1 cellular context compared by ENCODE assay signal in genomic region chr4:94453534-94453963, GRCh38.
TF ChIP-seq lines count a peak whose summit lies in the region.

No MANE protein-coding gene starts in this region.

TF ChIP-seq in HepG2, 621 proteins besides CTCF, POLR2A, EP300 and RAD21 (continued from another document):
- TF ChIP-seq KLF12 (CRISPR knock-in tag; IDR thresholded peaks at IDR 0.05; ENCODE audit: borderline replicate concordance) (no peak), ELF1 (CRISPR knock-in tag; IDR thresholded peaks at IDR 0.05) (peak; percentile 46; the same call in 1 of the 2 replicates), ZBTB37 (CRISPR knock-in tag; IDR thresholded peaks at IDR 0.05) (no peak), MBD4 (IDR thresholded peaks at IDR 0.05; ENCODE audit: borderline replicate concordance, low read length) (0 out of 2 replicates have a peak, but pooled peaks have one; percentile 69), ELF3 (CRISPR knock-in tag; IDR thresholded peaks at IDR 0.05) (peak; percentile 83; the same call in 1 of the 2 replicates)
- TF ChIP-seq, protein P1, sequence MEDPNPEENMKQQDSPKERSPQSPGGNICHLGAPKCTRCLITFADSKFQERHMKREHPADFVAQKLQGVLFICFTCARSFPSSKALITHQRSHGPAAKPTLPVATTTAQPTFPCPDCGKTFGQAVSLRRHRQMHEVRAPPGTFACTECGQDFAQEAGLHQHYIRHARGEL (CRISPR knock-in tag; IDR thresholded peaks at IDR 0.05), result no peak
- TF ChIP-seq, protein P2, sequence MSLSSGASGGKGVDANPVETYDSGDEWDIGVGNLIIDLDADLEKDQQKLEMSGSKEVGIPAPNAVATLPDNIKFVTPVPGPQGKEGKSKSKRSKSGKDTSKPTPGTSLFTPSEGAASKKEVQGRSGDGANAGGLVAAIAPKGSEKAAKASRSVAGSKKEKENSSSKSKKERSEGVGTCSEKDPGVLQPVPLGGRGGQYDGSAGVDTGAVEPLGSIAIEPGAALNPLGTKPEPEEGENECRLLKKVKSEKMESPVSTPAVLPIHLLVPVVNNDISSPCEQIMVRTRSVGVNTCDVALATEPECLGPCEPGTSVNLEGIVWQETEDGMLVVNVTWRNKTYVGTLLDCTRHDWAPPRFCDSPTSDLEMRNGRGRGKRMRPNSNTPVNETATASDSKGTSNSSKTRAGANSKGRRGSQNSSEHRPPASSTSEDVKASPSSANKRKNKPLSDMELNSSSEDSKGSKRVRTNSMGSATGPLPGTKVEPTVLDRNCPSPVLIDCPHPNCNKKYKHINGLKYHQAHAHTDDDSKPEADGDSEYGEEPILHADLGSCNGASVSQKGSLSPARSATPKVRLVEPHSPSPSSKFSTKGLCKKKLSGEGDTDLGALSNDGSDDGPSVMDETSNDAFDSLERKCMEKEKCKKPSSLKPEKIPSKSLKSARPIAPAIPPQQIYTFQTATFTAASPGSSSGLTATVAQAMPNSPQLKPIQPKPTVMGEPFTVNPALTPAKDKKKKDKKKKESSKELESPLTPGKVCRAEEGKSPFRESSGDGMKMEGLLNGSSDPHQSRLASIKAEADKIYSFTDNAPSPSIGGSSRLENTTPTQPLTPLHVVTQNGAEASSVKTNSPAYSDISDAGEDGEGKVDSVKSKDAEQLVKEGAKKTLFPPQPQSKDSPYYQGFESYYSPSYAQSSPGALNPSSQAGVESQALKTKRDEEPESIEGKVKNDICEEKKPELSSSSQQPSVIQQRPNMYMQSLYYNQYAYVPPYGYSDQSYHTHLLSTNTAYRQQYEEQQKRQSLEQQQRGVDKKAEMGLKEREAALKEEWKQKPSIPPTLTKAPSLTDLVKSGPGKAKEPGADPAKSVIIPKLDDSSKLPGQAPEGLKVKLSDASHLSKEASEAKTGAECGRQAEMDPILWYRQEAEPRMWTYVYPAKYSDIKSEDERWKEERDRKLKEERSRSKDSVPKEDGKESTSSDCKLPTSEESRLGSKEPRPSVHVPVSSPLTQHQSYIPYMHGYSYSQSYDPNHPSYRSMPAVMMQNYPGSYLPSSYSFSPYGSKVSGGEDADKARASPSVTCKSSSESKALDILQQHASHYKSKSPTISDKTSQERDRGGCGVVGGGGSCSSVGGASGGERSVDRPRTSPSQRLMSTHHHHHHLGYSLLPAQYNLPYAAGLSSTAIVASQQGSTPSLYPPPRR (CRISPR knock-in tag; IDR thresholded peaks at IDR 0.05; ENCODE audit: borderline replicate concordance), result no peak
- TF ChIP-seq, protein P3, sequence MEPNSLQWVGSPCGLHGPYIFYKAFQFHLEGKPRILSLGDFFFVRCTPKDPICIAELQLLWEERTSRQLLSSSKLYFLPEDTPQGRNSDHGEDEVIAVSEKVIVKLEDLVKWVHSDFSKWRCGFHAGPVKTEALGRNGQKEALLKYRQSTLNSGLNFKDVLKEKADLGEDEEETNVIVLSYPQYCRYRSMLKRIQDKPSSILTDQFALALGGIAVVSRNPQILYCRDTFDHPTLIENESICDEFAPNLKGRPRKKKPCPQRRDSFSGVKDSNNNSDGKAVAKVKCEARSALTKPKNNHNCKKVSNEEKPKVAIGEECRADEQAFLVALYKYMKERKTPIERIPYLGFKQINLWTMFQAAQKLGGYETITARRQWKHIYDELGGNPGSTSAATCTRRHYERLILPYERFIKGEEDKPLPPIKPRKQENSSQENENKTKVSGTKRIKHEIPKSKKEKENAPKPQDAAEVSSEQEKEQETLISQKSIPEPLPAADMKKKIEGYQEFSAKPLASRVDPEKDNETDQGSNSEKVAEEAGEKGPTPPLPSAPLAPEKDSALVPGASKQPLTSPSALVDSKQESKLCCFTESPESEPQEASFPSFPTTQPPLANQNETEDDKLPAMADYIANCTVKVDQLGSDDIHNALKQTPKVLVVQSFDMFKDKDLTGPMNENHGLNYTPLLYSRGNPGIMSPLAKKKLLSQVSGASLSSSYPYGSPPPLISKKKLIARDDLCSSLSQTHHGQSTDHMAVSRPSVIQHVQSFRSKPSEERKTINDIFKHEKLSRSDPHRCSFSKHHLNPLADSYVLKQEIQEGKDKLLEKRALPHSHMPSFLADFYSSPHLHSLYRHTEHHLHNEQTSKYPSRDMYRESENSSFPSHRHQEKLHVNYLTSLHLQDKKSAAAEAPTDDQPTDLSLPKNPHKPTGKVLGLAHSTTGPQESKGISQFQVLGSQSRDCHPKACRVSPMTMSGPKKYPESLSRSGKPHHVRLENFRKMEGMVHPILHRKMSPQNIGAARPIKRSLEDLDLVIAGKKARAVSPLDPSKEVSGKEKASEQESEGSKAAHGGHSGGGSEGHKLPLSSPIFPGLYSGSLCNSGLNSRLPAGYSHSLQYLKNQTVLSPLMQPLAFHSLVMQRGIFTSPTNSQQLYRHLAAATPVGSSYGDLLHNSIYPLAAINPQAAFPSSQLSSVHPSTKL (CRISPR knock-in tag; IDR thresholded peaks at IDR 0.05), result peak; percentile 39; the same call in 1 of the 2 replicates
